In the genomic region with DNA sequence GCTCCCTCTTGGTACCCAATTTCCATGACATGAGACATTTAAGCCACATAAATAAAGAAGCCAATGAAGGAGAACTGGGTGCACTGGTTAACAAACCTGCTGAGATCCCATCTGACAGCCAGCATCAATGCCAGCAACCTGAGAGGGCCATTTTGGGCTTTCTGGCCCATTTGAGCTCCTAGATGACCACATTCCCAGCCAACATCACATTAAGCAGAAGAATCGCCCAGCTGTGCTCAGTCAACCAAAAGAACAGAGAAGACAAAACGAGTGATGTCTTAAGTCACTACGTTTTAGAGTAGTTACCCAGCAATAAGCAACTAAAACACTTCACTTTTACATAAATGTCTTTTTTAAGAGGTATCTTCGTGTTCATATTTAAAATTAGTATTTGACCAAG, we compare ENCODE assay signal across 15 cellular contexts. TPM values are rescaled to one million over a fixed set of nuclear protein-coding genes. Genes with fewer than 3 reads are reported as not detected.
DNase-seq lines count a peak whose midpoint lies in the region; ATAC-seq, FAIRE-seq and TF ChIP-seq lines count a peak whose summit lies in the region.
"Had no signal": no experiment of that assay in that cellular context is flagged by ENCODE, and none has a peak within 500 bp of the region (broad histone marks: within the 10 kb centered on the region; RNA-seq: fewer than 3 reads in every experiment).

No MANE protein-coding gene starts in this region.

- no peak for ATAC-seq in natural killer cell

- peak overlapping the region; percentile 83 for H3K27ac Mint-ChIP-seq in activated CD4-positive, alpha-beta T cell treated with anti-CD3 and anti-CD28 coated beads, Interleukin-2, amount 10 ng/mL, durations not matched to agents 24 days and 14 days
- H3K27ac Mint-ChIP-seq in activated T-helper 2 cell treated with anti-CD3 and anti-CD28 coated beads, Interferon-gamma antibody, Interleukin-2, Interleukin-4, amounts not matched to agents 10 μg/mL and 5 μg/mL and 100 μg/mL, durations not matched to agents 14 hours and 24 hours and 36 hours = peak overlapping the region; percentile 92
- H3K27ac Mint-ChIP-seq in natural killer cell (peak overlapping the region; percentile 88 to 96), Calu3 (ENCODE audit: unreplicated experiment) (no peak overlapping the region)

- H3K36me3 Mint-ChIP-seq in activated CD4-positive, alpha-beta T cell treated with anti-CD3 and anti-CD28 coated beads, Interleukin-2, amount 10 ng/mL, durations not matched to agents 24 days and 14 days (ENCODE audit: low read depth) = peaks cover 69% of the 10 kb centered on the region
- H3K36me3 Mint-ChIP-seq in activated T-helper 2 cell treated with anti-CD3 and anti-CD28 coated beads, Interferon-gamma antibody, Interleukin-2, Interleukin-4, amounts not matched to agents 10 μg/mL and 5 μg/mL and 100 μg/mL, durations not matched to agents 14 hours and 24 hours and 36 hours (ENCODE audit: low read depth) = peaks cover 82% of the 10 kb centered on the region
- H3K36me3 Mint-ChIP-seq in natural killer cell (peaks cover 12% of the 10 kb centered on the region), Calu3 (ENCODE audit: insufficient read depth, unreplicated experiment) (no peaks in the 10 kb centered on the region)

- FAIRE-seq in GM12892 (lab: Jason Lieb, UNC) = peak; percentile 50

- no peak for TF ChIP-seq POLR2A in GM12892 (IDR thresholded peaks at IDR 0.05; ENCODE audit: low read depth, low read length)

- no peaks in the 10 kb centered on the region for H3K9me3 Mint-ChIP-seq in activated CD4-positive, alpha-beta T cell treated with anti-CD3 and anti-CD28 coated beads, Interleukin-2, amount 10 ng/mL, durations not matched to agents 24 days and 14 days
- no peaks in the 10 kb centered on the region for H3K9me3 Mint-ChIP-seq in activated T-helper 2 cell treated with anti-CD3 and anti-CD28 coated beads, Interferon-gamma antibody, Interleukin-2, Interleukin-4, amounts not matched to agents 10 μg/mL and 5 μg/mL and 100 μg/mL, durations not matched to agents 14 hours and 24 hours and 36 hours
- H3K9me3 Mint-ChIP-seq in natural killer cell = no peaks in the 10 kb centered on the region
- H3K9me3 Mint-ChIP-seq in Calu3 (ENCODE audit: low read depth, unreplicated experiment) = no peaks in the 10 kb centered on the region

- no peak for TF ChIP-seq CTCF in natural killer cell (IDR thresholded peaks at IDR 0.05)
- TF ChIP-seq CTCF in Calu3 (IDR thresholded peaks at IDR 0.05; ENCODE audit: unreplicated experiment) = no peak

- peaks cover 46% of the 10 kb centered on the region for H3K4me1 Mint-ChIP-seq in activated CD4-positive, alpha-beta T cell treated with anti-CD3 and anti-CD28 coated beads, Interleukin-2, amount 10 ng/mL, durations not matched to agents 24 days and 14 days
- H3K4me1 Mint-ChIP-seq in activated T-helper 2 cell treated with anti-CD3 and anti-CD28 coated beads, Interferon-gamma antibody, Interleukin-2, Interleukin-4, amounts not matched to agents 10 μg/mL and 5 μg/mL and 100 μg/mL, durations not matched to agents 14 hours and 24 hours and 36 hours (ENCODE audit: low read depth) = peaks cover 53% of the 10 kb centered on the region
- H3K4me1 Mint-ChIP-seq in natural killer cell (peaks cover 56 to 64% of the 10 kb centered on the region in 2 donors), Calu3 (ENCODE audit: low read depth, unreplicated experiment) (peaks cover 12% of the 10 kb centered on the region)

- intact Hi-C loops in activated CD4-positive, alpha-beta T cell treated with anti-CD3 and anti-CD28 coated beads, Interleukin-2, amount 10 ng/mL, durations not matched to agents 24 days and 14 days (cut with micrococcal nuclease) = loop anchor here (1.0 to 10.0 kb wide), 6 partner anchors 8 to 1245 kb away; no protein-coding TSS in a partner anchor
- intact Hi-C loops in activated T-helper 2 cell treated with anti-CD3 and anti-CD28 coated beads, Interferon-gamma antibody, Interleukin-2, Interleukin-4, amounts not matched to agents 10 μg/mL and 5 μg/mL and 100 μg/mL, durations not matched to agents 14 hours and 24 hours and 36 hours (cut with micrococcal nuclease) = loop anchor here (1.0 to 2.0 kb wide), 2 partner anchors 24 to 129 kb away; no protein-coding TSS in a partner anchor
- intact Hi-C loops in natural killer cell (cut with micrococcal nuclease) = loop anchor here (1.0 to 2.0 kb wide), 4 partner anchors 24 to 161 kb away; partner anchors contain the start of gene LRRC63
- intact Hi-C loops in Calu3 (cut with micrococcal nuclease; ENCODE audit: unreplicated experiment) = loop anchor here (5.0 kb wide), 1 partner anchor 127 kb away; no protein-coding TSS in a partner anchor

- DNase-seq in activated CD4-positive, alpha-beta T cell treated with anti-CD3 and anti-CD28 coated beads, Interleukin-2, amount 10 ng/mL, durations not matched to agents 24 days and 14 days = no peak
- DNase-seq in activated CD4-positive, alpha-beta T cell treated with anti-CD3 and anti-CD28 coated beads for 48 hours = no peak
- no peak for DNase-seq in GM12892 (ENCODE audit: insufficient read length)
- DNase-seq in activated T-helper 2 cell treated with anti-CD3 and anti-CD28 coated beads, Interferon-gamma antibody, Interleukin-2, Interleukin-4, amounts not matched to agents 10 μg/mL and 5 μg/mL and 100 μg/mL, durations not matched to agents 14 hours and 24 hours and 36 hours (ENCODE audit: low spot score) = no peak
- DNase-seq in natural killer cell = no peak
- no peak for DNase-seq in NCI-H2107 (lab: John Stamatoyannopoulos, UW)
- DNase-seq in Calu3 = no peak
- DNase-seq in SW480 (ENCODE audit: low spot score) = no peak
- DNase-seq: activated CD4-positive, CD25-positive, alpha-beta regulatory T cell; occipital lobe; sigmoid colon; stomach had no signal

- H3K4me3 Mint-ChIP-seq in activated CD4-positive, alpha-beta T cell treated with anti-CD3 and anti-CD28 coated beads, Interleukin-2, amount 10 ng/mL, durations not matched to agents 24 days and 14 days = peak overlapping the region; percentile 76
- H3K4me3 Mint-ChIP-seq in activated T-helper 2 cell treated with anti-CD3 and anti-CD28 coated beads, Interferon-gamma antibody, Interleukin-2, Interleukin-4, amounts not matched to agents 10 μg/mL and 5 μg/mL and 100 μg/mL, durations not matched to agents 14 hours and 24 hours and 36 hours (ENCODE audit: low read depth) = peak overlapping the region; percentile 69
- peak overlapping the region; percentile 80 for H3K4me3 Mint-ChIP-seq in natural killer cell
- H3K4me3 Mint-ChIP-seq in Calu3 (ENCODE audit: low read depth, unreplicated experiment) = no peak overlapping the region

- CTCF ChIA-PET in Calu3 (lab: Charles Lee) = interaction anchor here (1.0 kb wide), 2 partner anchors 161 to 352 kb away, joined by 3 to 7 read pairs; no protein-coding TSS in a partner anchor

- H3K27me3 Mint-ChIP-seq in activated CD4-positive, alpha-beta T cell treated with anti-CD3 and anti-CD28 coated beads, Interleukin-2, amount 10 ng/mL, durations not matched to agents 24 days and 14 days = no peaks in the 10 kb centered on the region
- no peaks in the 10 kb centered on the region for H3K27me3 Mint-ChIP-seq in activated T-helper 2 cell treated with anti-CD3 and anti-CD28 coated beads, Interferon-gamma antibody, Interleukin-2, Interleukin-4, amounts not matched to agents 10 μg/mL and 5 μg/mL and 100 μg/mL, durations not matched to agents 14 hours and 24 hours and 36 hours (ENCODE audit: low read depth)
- H3K27me3 Mint-ChIP-seq in natural killer cell (ENCODE audit: low read depth in 2 of 2) = no peaks in the 10 kb centered on the region
- no peaks in the 10 kb centered on the region for H3K27me3 Mint-ChIP-seq in Calu3 (ENCODE audit: unreplicated experiment)

- BruUV-seq in Calu3 (replicated peaks; lab: Mats Ljungman, UMichigan) = no TSS peak

RNA-seq across cellular contexts. Expression of gene LCP1, which starts 21.9 kb away (rescaled TPM):
- 758 and 792 TPM in 2 replicates for total RNA-seq in activated CD4-positive, alpha-beta T cell treated with anti-CD3 and anti-CD28 coated beads, Interleukin-2, amount 10 ng/mL, durations not matched to agents 24 days and 14 days
- polyA plus RNA-seq in GM12892 (2012; ENCODE audit: missing spikeins) = 1,187 TPM
- 738 and 741 TPM in 2 replicates for total RNA-seq in activated T-helper 2 cell treated with anti-CD3 and anti-CD28 coated beads, Interferon-gamma antibody, Interleukin-2, Interleukin-4, amounts not matched to agents 10 μg/mL and 5 μg/mL and 100 μg/mL, durations not matched to agents 14 hours and 24 hours and 36 hours
- total RNA-seq in natural killer cell = 1,000 to 10,000 TPM; 1,088 to 1,116 (median 1,113) TPM
- 54.6 and 58.6 TPM in 2 replicates for total RNA-seq in Calu3 (2022)

RNA-seq across cellular contexts. Expression of gene LRRC63, which starts 51.7 kb away (rescaled TPM):
- 0.26 and 0.40 TPM in 2 replicates for total RNA-seq in activated CD4-positive, alpha-beta T cell treated with anti-CD3 and anti-CD28 coated beads, Interleukin-2, amount 10 ng/mL, durations not matched to agents 24 days and 14 days
- polyA plus RNA-seq in GM12892 (2012; ENCODE audit: missing spikeins) = 0.68 TPM
- 0.52 and 0.71 TPM in 2 replicates for total RNA-seq in activated T-helper 2 cell treated with anti-CD3 and anti-CD28 coated beads, Interferon-gamma antibody, Interleukin-2, Interleukin-4, amounts not matched to agents 10 μg/mL and 5 μg/mL and 100 μg/mL, durations not matched to agents 14 hours and 24 hours and 36 hours
- total RNA-seq in natural killer cell (under 1 TPM; 0.32 to 0.95 (median 0.40) TPM), Calu3 (2022) (0.32 and 0.38 TPM in 2 replicates)
- total RNA-seq: H7, mammary epithelial cell, sigmoid colon, SJSA1 had no signal
- polyA plus RNA-seq: sigmoid colon, stomach had no signal

RNA-seq across cellular contexts. Expression of gene CPB2, which starts 55.2 kb away (rescaled TPM):
- not detected in 2 replicates for total RNA-seq in activated CD4-positive, alpha-beta T cell treated with anti-CD3 and anti-CD28 coated beads, Interleukin-2, amount 10 ng/mL, durations not matched to agents 24 days and 14 days
- 0.21 TPM for polyA plus RNA-seq in GM12892 (2012; ENCODE audit: missing spikeins)
- total RNA-seq in activated T-helper 2 cell treated with anti-CD3 and anti-CD28 coated beads, Interferon-gamma antibody, Interleukin-2, Interleukin-4, amounts not matched to agents 10 μg/mL and 5 μg/mL and 100 μg/mL, durations not matched to agents 14 hours and 24 hours and 36 hours = not detected in 2 replicates
- total RNA-seq in natural killer cell (not detected), Calu3 (2022) (not detected in 2 replicates)
- total RNA-seq: H7, mammary epithelial cell, occipital lobe, sigmoid colon, SJSA1 had no signal
- polyA plus RNA-seq: mammary epithelial cell, sigmoid colon, stomach had no signal

Comparison
In these comparisons a context has a peak if more than half of its experiments do, and no peak if none do; other contexts are left out.
1. RNA of gene LCP1, which starts 21.9 kb away (total RNA-seq): 1,088 to 1,116 TPM in natural killer cell, 758 to 792 TPM in activated CD4-positive, alpha-beta T cell treated with anti-CD3 and anti-CD28 coated beads, Interleukin-2, amount 10 ng/mL, durations not matched to agents 24 days and 14 days and 738 to 741 TPM in activated T-helper 2 cell treated with anti-CD3 and anti-CD28 coated beads, Interferon-gamma antibody, Interleukin-2, Interleukin-4, amounts not matched to agents 10 μg/mL and 5 μg/mL and 100 μg/mL, durations not matched to agents 14 hours and 24 hours and 36 hours; 54.6 to 58.6 TPM in Calu3; every median in the first group is over 10 times any median in the second.